In the genomic region with DNA sequence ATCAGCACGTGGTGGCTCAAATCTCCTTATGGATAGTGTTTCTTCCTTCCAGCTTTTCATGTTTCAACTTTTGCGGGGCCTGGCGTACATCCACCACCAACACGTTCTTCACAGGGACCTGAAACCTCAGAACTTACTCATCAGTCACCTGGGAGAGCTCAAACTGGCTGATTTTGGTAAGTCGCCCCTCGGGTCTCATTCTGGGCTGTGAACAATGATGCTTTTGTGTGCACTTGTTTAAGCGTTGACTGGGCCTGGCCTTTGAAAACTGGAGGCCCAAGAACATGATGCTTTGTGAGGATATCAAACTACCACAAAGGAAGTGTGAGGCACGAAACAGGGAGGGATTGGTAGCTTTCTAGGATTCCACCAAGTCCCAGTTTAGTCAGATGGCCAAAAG, we compare ENCODE assay signal across 24 cellular contexts. TPM values are rescaled to one million over a fixed set of nuclear protein-coding genes. Genes with fewer than 3 reads are reported as not detected.
"Had no signal": no experiment of that assay in that cellular context is flagged by ENCODE, and none has a peak within 500 bp of the region (broad histone marks: within the 10 kb centered on the region; RNA-seq: fewer than 3 reads in every experiment).

No MANE protein-coding gene starts in this region.

- DNase-seq: activated CD4-positive, alpha-beta T cell treated with anti-CD3 and anti-CD28 coated beads for 1 hour; activated CD4-positive, alpha-beta T cell treated with anti-CD3 and anti-CD28 coated beads, Interleukin-2, amount 50 U/mL, for 4 hours; activated naive CD4-positive, alpha-beta T cell treated with anti-CD3 and anti-CD28 coated beads, Interleukin-2, amount 10 ng/mL, durations not matched to agents 7 days and 5 days; activated T-cell treated with anti-CD3 and anti-CD28 coated beads for 4 hours; central memory CD4-positive, alpha-beta T cell; effector CD8-positive, alpha-beta T cell; esophagus squamous epithelium; glutamatergic neuron; hypothalamus; kidney glomerular epithelial cell; left ventricle myocardium superior; mesenchymal stem cell; naive thymus-derived CD8-positive, alpha-beta T cell; ovary; stimulated activated CD4-positive, alpha-beta T cell treated with anti-CD3 and anti-CD28 coated beads, Interleukin-12 subunit alpha, Interleukin-12 subunit beta, amount 100 ng/mL, for 4 hours; T-helper 1 cell; T1000; tibial artery had no signal

- H3K9me3 Mint-ChIP-seq: activated naive CD4-positive, alpha-beta T cell treated with anti-CD3 and anti-CD28 coated beads, Interleukin-2, amount 10 ng/mL, durations not matched to agents 7 days and 5 days; activated T-helper 2 cell treated with anti-CD3 and anti-CD28 coated beads, Interferon-gamma antibody, Interleukin-2, Interleukin-4, amounts not matched to agents 10 μg/mL and 5 μg/mL and 100 μg/mL, durations not matched to agents 14 hours and 24 hours and 36 hours; naive thymus-derived CD8-positive, alpha-beta T cell; stimulated activated memory B cell treated with anti-CD40 and anti-IgM and Interleukin-4, amounts not matched to agents 10 μg/mL and 1 μg/mL and 100 μg/mL, for 72 hours had no signal

- H3K9me3 ChIP-seq: ascending aorta, esophagus squamous epithelium, ovary, tibial artery, vagina had no signal

- H3K4me1 ChIP-seq: ascending aorta, esophagus squamous epithelium, vagina had no signal

- H3K27ac ChIP-seq: ascending aorta, coronary artery, esophagus squamous epithelium, ovary, tibial artery, vagina had no signal

- ATAC-seq: left ventricle myocardium superior; naive thymus-derived CD8-positive, alpha-beta T cell; stimulated activated memory B cell treated with anti-CD40 and anti-IgM and Interleukin-4, amounts not matched to agents 10 μg/mL and 1 μg/mL and 100 μg/mL, for 72 hours had no signal

- H3K4me3 ChIP-seq: ascending aorta, coronary artery, esophagus squamous epithelium, ovary, tibial artery, vagina had no signal

- H3K36me3 ChIP-seq: ascending aorta, esophagus squamous epithelium, ovary, tibial artery, vagina had no signal

- H3K4me1 Mint-ChIP-seq: activated naive CD4-positive, alpha-beta T cell treated with anti-CD3 and anti-CD28 coated beads, Interleukin-2, amount 10 ng/mL, durations not matched to agents 7 days and 5 days; stimulated activated memory B cell treated with anti-CD40 and anti-IgM and Interleukin-4, amounts not matched to agents 10 μg/mL and 1 μg/mL and 100 μg/mL, for 72 hours had no signal

- H3K27me3 ChIP-seq: ascending aorta, esophagus squamous epithelium, ovary, tibial artery, vagina had no signal

- H3K36me3 Mint-ChIP-seq: activated naive CD4-positive, alpha-beta T cell treated with anti-CD3 and anti-CD28 coated beads, Interleukin-2, amount 10 ng/mL, durations not matched to agents 7 days and 5 days; naive thymus-derived CD8-positive, alpha-beta T cell; stimulated activated memory B cell treated with anti-CD40 and anti-IgM and Interleukin-4, amounts not matched to agents 10 μg/mL and 1 μg/mL and 100 μg/mL, for 72 hours had no signal

- H3K4me3 Mint-ChIP-seq: activated naive CD4-positive, alpha-beta T cell treated with anti-CD3 and anti-CD28 coated beads, Interleukin-2, amount 10 ng/mL, durations not matched to agents 7 days and 5 days; naive thymus-derived CD8-positive, alpha-beta T cell; stimulated activated memory B cell treated with anti-CD40 and anti-IgM and Interleukin-4, amounts not matched to agents 10 μg/mL and 1 μg/mL and 100 μg/mL, for 72 hours had no signal

- H3K27ac Mint-ChIP-seq: activated naive CD4-positive, alpha-beta T cell treated with anti-CD3 and anti-CD28 coated beads, Interleukin-2, amount 10 ng/mL, durations not matched to agents 7 days and 5 days; activated T-helper 2 cell treated with anti-CD3 and anti-CD28 coated beads, Interferon-gamma antibody, Interleukin-2, Interleukin-4, amounts not matched to agents 10 μg/mL and 5 μg/mL and 100 μg/mL, durations not matched to agents 14 hours and 24 hours and 36 hours; naive thymus-derived CD8-positive, alpha-beta T cell; stimulated activated memory B cell treated with anti-CD40 and anti-IgM and Interleukin-4, amounts not matched to agents 10 μg/mL and 1 μg/mL and 100 μg/mL, for 72 hours had no signal

RNA-seq across cellular contexts. Expression of gene CDK15, which starts 27.5 kb away (rescaled TPM):
- total RNA-seq: activated T-helper 2 cell treated with anti-CD3 and anti-CD28 coated beads, Interferon-gamma antibody, Interleukin-2, Interleukin-4, amounts not matched to agents 10 μg/mL and 5 μg/mL and 100 μg/mL, durations not matched to agents 14 hours and 24 hours and 36 hours; endothelial cell of umbilical vein; naive thymus-derived CD8-positive, alpha-beta T cell; vagina had no signal
- polyA plus RNA-seq: endothelial cell of umbilical vein; naive thymus-derived CD8-positive, alpha-beta T cell had no signal
